Comparison of ENCODE assay signal across 12 cellular contexts in the genomic region with DNA sequence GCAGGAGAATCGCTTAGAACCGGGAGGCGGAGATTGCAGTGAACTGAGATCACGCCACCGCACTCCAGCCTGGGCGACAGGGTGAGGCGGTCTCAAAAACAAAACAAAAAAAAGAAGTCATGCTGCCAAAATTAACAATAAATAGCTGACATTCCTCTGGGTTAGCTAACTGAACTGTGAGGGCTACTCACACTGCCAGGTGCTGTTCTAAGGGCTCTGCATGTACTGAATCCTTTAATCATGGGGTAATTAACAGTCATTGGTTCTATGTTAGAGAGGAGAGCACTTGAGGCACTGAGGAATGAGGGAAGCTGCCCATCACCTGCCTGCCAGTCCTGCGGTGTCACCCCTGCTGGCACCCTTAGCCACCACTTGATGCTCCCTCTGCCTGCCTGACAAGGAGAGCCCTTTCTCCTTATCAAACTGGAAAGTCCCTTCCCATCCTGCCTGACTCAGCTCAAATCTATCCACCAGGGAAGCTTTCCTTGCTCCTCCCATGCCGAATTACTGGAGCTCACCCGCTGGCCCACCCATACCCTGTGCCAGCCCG.
DNase-seq lines count a peak whose midpoint lies in the region; ATAC-seq and TF ChIP-seq lines count a peak whose summit lies in the region.
"Had no signal": no experiment of that assay in that cellular context is flagged by ENCODE, and none has a peak within 500 bp of the region (broad histone marks: within the 10 kb centered on the region; RNA-seq: fewer than 3 reads in every experiment).

No MANE protein-coding gene starts in this region.

- no peak overlapping the region for H2AK5ac ChIP-seq in H9 (ENCODE audit: insufficient read length, low read length)

- H4K8ac ChIP-seq in H9 (replicated peaks; ENCODE audit: insufficient read length, low read depth, low read length) = no peak overlapping the region

- DNase-seq in H9 (no peak), RWPE1 (ENCODE audit: low spot score) (no peak), fibroblast of peridontal ligament (ENCODE audit: extremely low read depth) (peak; percentile 16), renal cortical epithelial cell (ENCODE audit: low read depth) (peak; percentile 70), glutamatergic neuron (no peak)
- DNase-seq in activated CD4-positive, alpha-beta T cell treated with anti-CD3 and anti-CD28 coated beads for 4 hours = no peak
- DNase-seq: heart right ventricle; naive thymus-derived CD4-positive, alpha-beta T cell; stimulated activated CD4-positive, alpha-beta T cell treated with anti-CD3 and anti-CD28 coated beads, Interleukin-15, amount 100 ng/mL, for 24 hours; stimulated activated naive B cell treated with anti-CD40 and anti-IgM and Interleukin-4, amounts not matched to agents 10 μg/mL and 1 μg/mL and 100 μg/mL, for 72 hours had no signal

- POLR2A ChIA-PET in RWPE1 (lab: Yijun Ruan, JAX; ENCODE audit: low non-redundant PET) = no interaction called here

- no peak overlapping the region for H2AFZ ChIP-seq in H9 (ENCODE audit: low read length)

- no peak overlapping the region for H3K4me2 ChIP-seq in H9 (ENCODE audit: insufficient read depth, insufficient read length, low read length)

- no peaks in the 10 kb centered on the region for H3K4me1 ChIP-seq in H9 (ENCODE audit: insufficient read depth, low read length)

- H3K4me3 Mint-ChIP-seq in H9 = no peak overlapping the region
- no peak overlapping the region for H3K4me3 Mint-ChIP-seq in glutamatergic neuron (ENCODE audit: unreplicated experiment)
- H3K4me3 Mint-ChIP-seq: central memory CD8-positive, alpha-beta T cell; naive thymus-derived CD4-positive, alpha-beta T cell; stimulated activated naive B cell treated with anti-CD40 and anti-IgM and Interleukin-4, amounts not matched to agents 10 μg/mL and 1 μg/mL and 100 μg/mL, for 72 hours had no signal

- ATAC-seq in GM21529 (IDR thresholded peaks at IDR 0.05; ENCODE audit: unreplicated experiment) = no peak
- ATAC-seq: heart right ventricle; naive thymus-derived CD4-positive, alpha-beta T cell; stimulated activated naive B cell treated with anti-CD40 and anti-IgM and Interleukin-4, amounts not matched to agents 10 μg/mL and 1 μg/mL and 100 μg/mL, for 72 hours had no signal

- H3K27me3 Mint-ChIP-seq in H9 (ENCODE audit: low read depth) (no peaks in the 10 kb centered on the region), glutamatergic neuron (ENCODE audit: unreplicated experiment) (no peaks in the 10 kb centered on the region)
- H3K27me3 Mint-ChIP-seq: central memory CD8-positive, alpha-beta T cell; naive thymus-derived CD4-positive, alpha-beta T cell; stimulated activated naive B cell treated with anti-CD40 and anti-IgM and Interleukin-4, amounts not matched to agents 10 μg/mL and 1 μg/mL and 100 μg/mL, for 72 hours had no signal

- H3K27me3 ChIP-seq in H9 (ENCODE audit: insufficient read depth, low read length) = no peaks in the 10 kb centered on the region
- H3K27me3 ChIP-seq: heart right ventricle had no signal

- H3K36me3 Mint-ChIP-seq in H9 (ENCODE audit: insufficient read depth in 1 of 3, low read depth in 3 of 3) (peaks cover 0 to 4% (median 1%) of the 10 kb centered on the region in 3 experiments; a peak in 4 of 7 replicates), glutamatergic neuron (ENCODE audit: unreplicated experiment) (no peaks in the 10 kb centered on the region)

- H4K20me1 ChIP-seq in H9 (ENCODE audit: control insufficient read depth, insufficient read depth, insufficient read length) = no peaks in the 10 kb centered on the region

- WGBS in H9 (ENCODE audit: extremely low coverage, insufficient read length, low lambda C conversion rate) = no CpG with 5 or more reads among the region's 11 CpGs

- CTCF ChIA-PET in RWPE1 (lab: Yijun Ruan, JAX) = interaction anchor here (0.6 to 0.8 kb wide), 2 partner anchors 120 to 641 kb away, joined by 3 read pairs; no protein-coding TSS in a partner anchor

- H3K4ac ChIP-seq in H9 (ENCODE audit: low read depth, low read length) = no peak overlapping the region

- H4K5ac ChIP-seq in H9 (ENCODE audit: insufficient read length, low read depth, low read length) = no peak overlapping the region

- no peaks in the 10 kb centered on the region for H3K9me3 Mint-ChIP-seq in H9
- no peaks in the 10 kb centered on the region for H3K9me3 Mint-ChIP-seq in glutamatergic neuron (ENCODE audit: unreplicated experiment)
- H3K9me3 Mint-ChIP-seq: central memory CD8-positive, alpha-beta T cell; stimulated activated naive B cell treated with anti-CD40 and anti-IgM and Interleukin-4, amounts not matched to agents 10 μg/mL and 1 μg/mL and 100 μg/mL, for 72 hours had no signal

- H3K79me1 ChIP-seq in H9 (ENCODE audit: insufficient read depth, low read depth, low read length, poor library complexity, severe bottlenecking) = no peaks in the 10 kb centered on the region

- H3T11ph ChIP-seq in H9 (ENCODE audit: low read length) = no peak overlapping the region

- H2BK5ac ChIP-seq in H9 (ENCODE audit: insufficient read length, low read length) = peak overlapping the region; percentile 19

- H3K14ac ChIP-seq in H9 (ENCODE audit: insufficient read depth, low read length) = no peak overlapping the region

- H3K23me2 ChIP-seq in H9 (ENCODE audit: insufficient read length, low read depth, low read length, poor library complexity, severe bottlenecking) = no peaks in the 10 kb centered on the region

- no peak overlapping the region for H2BK120ac ChIP-seq in H9 (ENCODE audit: low read depth, low read length, poor library complexity, severe bottlenecking)

- no peak overlapping the region for H2BK15ac ChIP-seq in H9 (ENCODE audit: low read depth, low read length)

- no peak overlapping the region for H2BK12ac ChIP-seq in H9 (ENCODE audit: insufficient read length, low read depth, low read length)

- no peaks in the 10 kb centered on the region for H3K79me2 ChIP-seq in H9 (ENCODE audit: insufficient read depth, low read length)

- H3K27ac Mint-ChIP-seq in H9 (peak overlapping the region in 2 of 3 experiments; percentile 67 to 92; a peak in 3 of 7 replicates), glutamatergic neuron (ENCODE audit: unreplicated experiment) (no peak overlapping the region)
- H3K27ac Mint-ChIP-seq: stimulated activated naive B cell treated with anti-CD40 and anti-IgM and Interleukin-4, amounts not matched to agents 10 μg/mL and 1 μg/mL and 100 μg/mL, for 72 hours had no signal

- H3K27ac ChIP-seq in H9 (ENCODE audit: insufficient read length, low read depth, low read length) (no peak overlapping the region), RWPE1 (peak overlapping the region; percentile 41)
- H3K27ac ChIP-seq: heart right ventricle had no signal

- peaks cover 0 to 4% of the 10 kb centered on the region in 2 experiments; a peak in 2 of 4 replicates for H3K4me1 Mint-ChIP-seq in H9
- no peaks in the 10 kb centered on the region for H3K4me1 Mint-ChIP-seq in glutamatergic neuron (ENCODE audit: low read depth, unreplicated experiment)

- H3K18ac ChIP-seq in H9 (ENCODE audit: insufficient read length, low read depth, low read length) = no peak overlapping the region

- no peak overlapping the region for H3K56ac ChIP-seq in H9 (ENCODE audit: insufficient read length, low read depth, low read length)

- no peak overlapping the region for H2BK20ac ChIP-seq in H9 (ENCODE audit: low read depth, low read length, poor library complexity, severe bottlenecking)

- no peak overlapping the region for H4K91ac ChIP-seq in H9 (ENCODE audit: insufficient read length, low read depth, low read length)

- H3K23ac ChIP-seq in H9 (ENCODE audit: insufficient read length, low read depth, low read length) = no peak overlapping the region

- no peaks in the 10 kb centered on the region for H3K9me3 ChIP-seq in H9 (ENCODE audit: control insufficient read depth, low read depth, low read length)
- H3K9me3 ChIP-seq: heart right ventricle had no signal

- H3K9ac ChIP-seq in H9 (ENCODE audit: extremely low read depth, insufficient read length, low read length) = no peak overlapping the region

- TF ChIP-seq CTCF in H9 (conservative IDR thresholded peaks at IDR 0.05) (no peak), RWPE1 (conservative IDR thresholded peaks at IDR 0.05; ENCODE audit: low read depth) (no peak), glutamatergic neuron (IDR thresholded peaks at IDR 0.05; ENCODE audit: partially characterized antibody, unreplicated experiment) (no peak)

Comparison
In these comparisons a context has a peak if more than half of its experiments do, and no peak if none do; other contexts are left out.
1. DNase-seq: peak in fibroblast of peridontal ligament (single experiment) and renal cortical epithelial cell (single experiment); none in H9 (single experiment), RWPE1 (single experiment), activated CD4-positive, alpha-beta T cell treated with anti-CD3 and anti-CD28 coated beads for 4 hours (0 of 2) and glutamatergic neuron (single experiment).